ENCODE assay signal across 8 cellular contexts in genomic region chr12:121806556-121807308, GRCh38. TPM values are rescaled to one million over a fixed set of nuclear protein-coding genes. Genes with fewer than 3 reads are reported as not detected.
DNase-seq lines count a peak whose midpoint lies in the region; ATAC-seq and TF ChIP-seq lines count a peak whose summit lies in the region.

No MANE protein-coding gene starts in this region.

- H3K27ac ChIP-seq in HL-60 (replicated peaks) (peak overlapping the region; percentile 91), right lobe of liver (peak overlapping the region; percentile 40 to 100 (median 73)), tibial nerve (peak overlapping the region; percentile 87 to 100 (median 97))

- H3K4me3 ChIP-seq in AG04449 (ENCODE audit: low read depth, low read length) (peak overlapping the region; percentile 69), HL-60 (replicated peaks; ENCODE audit: insufficient read depth, low read length) (peak overlapping the region; percentile 82), astrocyte of the spinal cord (ENCODE audit: low read depth, low read length) (peak overlapping the region; percentile 69), right lobe of liver (peak overlapping the region; percentile 54 to 67 (median 65)), tibial nerve (peak overlapping the region; percentile 12 to 80 (median 62))

- TF ChIP-seq EP300 in tibial nerve (IDR thresholded peaks at IDR 0.05), result no peak

- no peak for TF ChIP-seq CTCF in AG04449 (IDR thresholded peaks at IDR 0.05; ENCODE audit: insufficient read depth, low read length, missing control alignments)
- no peak for TF ChIP-seq CTCF in HL-60 (IDR thresholded peaks at IDR 0.05; ENCODE audit: insufficient read depth, low read length)
- TF ChIP-seq CTCF in astrocyte of the spinal cord (IDR thresholded peaks at IDR 0.05; ENCODE audit: low read depth, low read length), result no peak
- TF ChIP-seq CTCF in right lobe of liver (IDR thresholded peaks at IDR 0.05), result no peak
- TF ChIP-seq CTCF in tibial nerve (IDR thresholded peaks at IDR 0.05), result no peak

- 9% methylated on average over 14 of the region's 19 CpGs for WGBS in right lobe of liver (ENCODE audit: insufficient coverage, low coverage, low lambda C conversion rate, missing lambda C conversion rate)
- 13 to 28% methylated on average over 18 to 19 of the region's 19 CpGs for WGBS in tibial nerve, 2 donors

- H3K27me3 ChIP-seq in HL-60 (ENCODE audit: insufficient read depth, poor library complexity, severe bottlenecking) (no peaks in the 10 kb centered on the region), right lobe of liver (no peaks in the 10 kb centered on the region), tibial nerve (no peaks in the 10 kb centered on the region)

- H3K4me1 ChIP-seq in right lobe of liver (peaks cover 0 to 34% (median 14%) of the 10 kb centered on the region in 4 donors), tibial nerve (peaks cover 0 to 52% (median 34%) of the 10 kb centered on the region in 4 donors)

- POLR2A ChIA-PET in AG04449 (lab: Yijun Ruan, JAX), result interaction anchor here (0.6 to 0.9 kb wide), 3 partner anchors 9 to 418 kb away, joined by 3 to 5 read pairs (median 3); no protein-coding TSS in a partner anchor

- intact Hi-C loops in right lobe of liver (cut with DNase I), result loop anchor here in 1 of 2 donors (10.0 kb wide), 1 partner anchor 78 kb away; the partner anchor contains the start of gene PSMD9

- peak; percentile 24 to 56 (median 48) for ATAC-seq in right lobe of liver
- no peak for ATAC-seq in GM19351 (IDR thresholded peaks at IDR 0.05; ENCODE audit: unreplicated experiment)

- peaks cover 0 to 33% (median 18%) of the 10 kb centered on the region in 4 donors for H3K36me3 ChIP-seq in right lobe of liver
- peaks cover 0 to 38% (median 21%) of the 10 kb centered on the region in 3 donors for H3K36me3 ChIP-seq in tibial nerve

- no peak for DNase-seq in AG04449 (ENCODE audit: low read depth, low spot score)
- peak in 1 of 2 experiments; percentile 15 for DNase-seq in HL-60 (ENCODE audit: low read depth in 1 of 2, low spot score in 1 of 2)
- peak; percentile 24 for DNase-seq in astrocyte of the spinal cord (ENCODE audit: low read depth, low spot score)
- peak; percentile 47 to 87 (median 81) for DNase-seq in right lobe of liver
- DNase-seq in tibial nerve (ENCODE audit: low spot score in 2 of 2), result no peak
- no peak for DNase-seq in NCI-H2171 treated with DMSO at 0.1 percent for 48 hours (lab: John Stamatoyannopoulos, UW)
- DNase-seq in stimulated activated naive CD4-positive, alpha-beta T cell (lab: John Stamatoyannopoulos, UW), result no peak

- CTCF ChIA-PET in AG04449 (lab: Yijun Ruan, JAX), result interaction anchor here (0.7 to 31.1 kb wide), 8 partner anchors 9 to 118 kb away, joined by 3 to 1100 read pairs (median 4); partner anchors contain the start of genes PSMD9 and RHOF

- TF ChIP-seq POLR2A in right lobe of liver (IDR thresholded peaks at IDR 0.05) (peak; percentile 24), tibial nerve (IDR thresholded peaks at IDR 0.05) (no peak)

- H3K9me3 ChIP-seq in right lobe of liver (no peaks in the 10 kb centered on the region), tibial nerve (no peaks in the 10 kb centered on the region)

- in situ Hi-C loops in astrocyte of the spinal cord (cut with HindIII; ENCODE audit: low sequenced_read_pairs), result no loop called here

RNA-seq across cellular contexts. Expression of gene SETD1B, which starts 2.9 kb away (rescaled TPM):
- total RNA-seq in right lobe of liver (10 to 100 TPM in 3 of 6 experiments, 1 to 10 TPM in 3; 3.7 to 20.0 (median 9.3) TPM), tibial nerve (10 to 100 TPM in 3 of 4 donors, 1 to 10 TPM in 1; 9.4 to 18.3 (median 12.2) TPM)

RNA-seq across cellular contexts. Expression of gene RHOF, which starts 13.2 kb away (rescaled TPM):
- total RNA-seq in right lobe of liver (10 to 100 TPM in 2 of 6 experiments, 1 to 10 TPM in 4; 3.7 to 16.2 (median 5.0) TPM), tibial nerve (10 to 100 TPM; 14.1 to 24.3 (median 18.1) TPM)

RNA-seq across cellular contexts. Expression of gene HPD, which starts 51.9 kb away (rescaled TPM):
- total RNA-seq in right lobe of liver, result 1,000 to 10,000 TPM in 4 of 6 experiments, 100 to 1,000 TPM in 2; 649 to 1,803 (median 1,080) TPM
- total RNA-seq in tibial nerve, result 1 to 10 TPM in 1 of 4 donors, under 1 TPM in 1, not detected in 2; 0.63 to 1.1 TPM

Comparison
In these comparisons a context has a peak if more than half of its experiments do, and no peak if none do; other contexts are left out.
1. DNase-seq: peak in astrocyte of the spinal cord (single experiment) and right lobe of liver (3 of 3); none in AG04449 (single experiment), tibial nerve (0 of 2), NCI-H2171 treated with DMSO at 0.1 percent for 48 hours (single experiment) and stimulated activated naive CD4-positive, alpha-beta T cell (0 of 6).
2. RNA of gene HPD, which starts 51.9 kb away (total RNA-seq): 649 to 1,803 TPM in right lobe of liver; 0.63 to 1.1 TPM in tibial nerve; every median in the first group is over 100 times any median in the second.
3. Peak in every context shown above with its lines, with median percentiles within 50 percentile points of each other: H3K4me3 ChIP-seq and H3K27ac ChIP-seq.